In the genomic region with DNA sequence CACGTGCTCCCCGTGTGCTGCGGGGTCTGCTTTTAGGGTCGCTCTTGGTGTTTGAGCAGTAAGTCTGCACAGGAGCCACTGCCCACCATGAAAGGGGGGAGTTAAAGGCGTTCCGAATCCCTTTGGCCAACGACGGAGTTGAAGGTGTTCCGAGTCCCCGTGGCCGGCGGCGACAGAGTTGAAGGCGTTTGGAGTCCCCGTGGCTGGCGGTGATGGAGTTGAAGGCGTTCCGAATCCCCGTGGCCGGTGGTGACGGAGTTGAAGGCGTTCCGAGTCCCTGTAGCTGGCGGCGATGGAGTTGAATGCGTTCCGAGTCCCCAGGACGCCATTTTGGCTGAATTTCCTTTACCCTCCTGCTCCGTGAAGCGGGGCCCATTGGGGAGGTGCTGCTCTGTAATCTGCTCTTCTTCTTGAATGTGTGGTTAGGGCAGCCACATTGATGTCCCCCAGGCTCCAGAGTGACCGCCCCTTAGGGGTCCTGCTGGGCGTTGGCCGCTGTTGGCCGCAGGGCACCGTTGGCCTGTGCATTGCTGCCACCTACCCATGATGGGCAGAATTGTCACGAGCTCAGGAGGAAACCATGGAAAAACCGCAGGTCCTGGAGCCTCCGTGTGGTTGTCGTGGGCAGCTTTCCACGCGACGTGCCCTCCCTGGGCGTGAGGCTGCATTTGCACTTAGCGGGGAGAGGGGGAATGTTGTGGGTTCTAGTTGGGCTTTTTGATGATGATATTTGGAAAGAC, we compare ENCODE assay signal across 10 cellular contexts.
A peak's percentile ranks its signal among the peaks of the same experiment; 100 is the strongest.
DNase-seq lines count a peak whose midpoint lies in the region; ATAC-seq and TF ChIP-seq lines count a peak whose summit lies in the region.
"Had no signal": no experiment of that assay in that cellular context is flagged by ENCODE, and none has a peak within 500 bp of the region (broad histone marks: within the 10 kb centered on the region; RNA-seq: fewer than 3 reads in every experiment).

No MANE protein-coding gene starts in this region.

- H2AFZ ChIP-seq in neural progenitor cell (replicated peaks) = no peak overlapping the region

- H3K4me1 ChIP-seq in endodermal cell (ENCODE audit: control insufficient read depth, insufficient read depth, low read length) (no peaks in the 10 kb centered on the region), neural progenitor cell (no peaks in the 10 kb centered on the region)

- H3K36me3 Mint-ChIP-seq in endodermal cell (ENCODE audit: low read depth) (peaks cover 31% of the 10 kb centered on the region), neural progenitor cell (peaks cover 28% of the 10 kb centered on the region)
- H3K36me3 Mint-ChIP-seq in activated T-cell treated with anti-CD3 and anti-CD28 coated beads, Interleukin-2, amount 50 U/mL, for 24 hours (ENCODE audit: low read depth) = peaks cover 72% of the 10 kb centered on the region

- no peak overlapping the region for H3K27ac Mint-ChIP-seq in endodermal cell
- no peak overlapping the region for H3K27ac Mint-ChIP-seq in neural progenitor cell
- no peak overlapping the region for H3K27ac Mint-ChIP-seq in activated T-cell treated with anti-CD3 and anti-CD28 coated beads, Interleukin-2, amount 50 U/mL, for 24 hours
- H3K27ac Mint-ChIP-seq: activated B cell treated with CpG ODN at 0.5 μM for 24 hours had no signal

- TF ChIP-seq CTCF in NB4 (IDR thresholded peaks at IDR 0.05; ENCODE audit: low read depth, low read length) = peak; percentile 26
- peak; percentile 49 for TF ChIP-seq CTCF in endodermal cell (conservative IDR thresholded peaks at IDR 0.05)
- TF ChIP-seq CTCF in neural progenitor cell (IDR thresholded peaks at IDR 0.05) = peak; percentile 32

- H3K9me3 Mint-ChIP-seq in endodermal cell (no peaks in the 10 kb centered on the region), neural progenitor cell (no peaks in the 10 kb centered on the region)
- no peaks in the 10 kb centered on the region for H3K9me3 Mint-ChIP-seq in activated T-cell treated with anti-CD3 and anti-CD28 coated beads, Interleukin-2, amount 50 U/mL, for 24 hours
- H3K9me3 Mint-ChIP-seq: activated B cell treated with CpG ODN at 0.5 μM for 24 hours had no signal

- H3K9ac ChIP-seq in endodermal cell (ENCODE audit: extremely low read depth, low read length, poor library complexity, severe bottlenecking) (no peak overlapping the region), neural progenitor cell (no peak overlapping the region)

- DNase-seq in ELF-1 (ENCODE audit: low read depth, low spot score) = peak; percentile 42
- peak; percentile 23 for DNase-seq in NB4 (ENCODE audit: low read depth)
- no peak for DNase-seq in endodermal cell
- DNase-seq in neural progenitor cell (ENCODE audit: low spot score) = peak; percentile 27
- no peak for DNase-seq in activated T-cell treated with anti-CD3 and anti-CD28 coated beads, Interleukin-2, amount 50 U/mL, for 24 hours
- no peak for DNase-seq in KBM-7
- DNase-seq: activated B cell treated with CpG ODN at 0.5 μM for 24 hours, amniotic stem cell had no signal

- ATAC-seq in HG03565 (IDR thresholded peaks at IDR 0.05; ENCODE audit: unreplicated experiment) (no peak), GM18858 (IDR thresholded peaks at IDR 0.05; ENCODE audit: unreplicated experiment) (no peak)

- H3K27ac ChIP-seq in endodermal cell (ENCODE audit: low read depth, low read length) (no peak overlapping the region), neural progenitor cell (no peak overlapping the region)

- H3K4me1 Mint-ChIP-seq in endodermal cell = no peaks in the 10 kb centered on the region
- peaks cover 3% of the 10 kb centered on the region for H3K4me1 Mint-ChIP-seq in neural progenitor cell
- peaks cover 31% of the 10 kb centered on the region for H3K4me1 Mint-ChIP-seq in activated T-cell treated with anti-CD3 and anti-CD28 coated beads, Interleukin-2, amount 50 U/mL, for 24 hours (ENCODE audit: low read depth)

- H3K27me3 ChIP-seq in endodermal cell (ENCODE audit: control insufficient read depth, insufficient read depth, low read length, poor library complexity, severe bottlenecking) = no peaks in the 10 kb centered on the region
- H3K27me3 ChIP-seq in neural progenitor cell = no peaks in the 10 kb centered on the region

- no peak for TF ChIP-seq POLR2A in NB4 (IDR thresholded peaks at IDR 0.05; ENCODE audit: extremely low read depth, insufficient read length)

- H3K9me3 ChIP-seq in endodermal cell (ENCODE audit: control insufficient read depth, low read length) (no peaks in the 10 kb centered on the region), neural progenitor cell (ENCODE audit: low read depth) (no peaks in the 10 kb centered on the region)

- H3K27me3 Mint-ChIP-seq in endodermal cell (ENCODE audit: insufficient read depth) (no peaks in the 10 kb centered on the region), neural progenitor cell (ENCODE audit: insufficient read depth, low read depth) (peaks cover 3% of the 10 kb centered on the region)
- no peaks in the 10 kb centered on the region for H3K27me3 Mint-ChIP-seq in activated T-cell treated with anti-CD3 and anti-CD28 coated beads, Interleukin-2, amount 50 U/mL, for 24 hours
- H3K27me3 Mint-ChIP-seq: activated B cell treated with CpG ODN at 0.5 μM for 24 hours had no signal

- no peaks in the 10 kb centered on the region for H3F3A ChIP-seq in neural progenitor cell (ENCODE audit: low read depth)

- H3K79me2 ChIP-seq in neural progenitor cell (ENCODE audit: low read depth) = no peaks in the 10 kb centered on the region

- no peak overlapping the region for H3K4me2 ChIP-seq in neural progenitor cell

- no peak overlapping the region for H3K4me3 ChIP-seq in NB4 (ENCODE audit: low read depth, low read length)
- H3K4me3 ChIP-seq in endodermal cell (ENCODE audit: low read length) = no peak overlapping the region
- no peak overlapping the region for H3K4me3 ChIP-seq in neural progenitor cell

- H3K36me3 ChIP-seq in endodermal cell (ENCODE audit: control insufficient read depth, insufficient read depth, low read length) (peaks cover 6% of the 10 kb centered on the region), neural progenitor cell (no peaks in the 10 kb centered on the region)

- H3K4me3 Mint-ChIP-seq in endodermal cell (no peak overlapping the region), neural progenitor cell (no peak overlapping the region)
- no peak overlapping the region for H3K4me3 Mint-ChIP-seq in activated T-cell treated with anti-CD3 and anti-CD28 coated beads, Interleukin-2, amount 50 U/mL, for 24 hours
- H3K4me3 Mint-ChIP-seq: activated B cell treated with CpG ODN at 0.5 μM for 24 hours had no signal

- H4K20me1 ChIP-seq in neural progenitor cell (ENCODE audit: low read depth) = no peaks in the 10 kb centered on the region

- in situ Hi-C loops in KBM-7 (cut with MboI; ENCODE audit: low pct_unique_long_range_greater_than_20kb, low sequenced_read_pairs) = no loop called here

- WGBS in endodermal cell (ENCODE audit: insufficient coverage in 1 of 2, insufficient read length in 1 of 2), 2 experiments = 95 to 96% methylated on average over 34 to 44 of the region's 44 CpGs

Comparison
In these comparisons a context has a peak if more than half of its experiments do, and no peak if none do; other contexts are left out.
1. DNase-seq: peak in ELF-1 (single experiment), NB4 (single experiment) and neural progenitor cell (single experiment); none in endodermal cell (single experiment), activated T-cell treated with anti-CD3 and anti-CD28 coated beads, Interleukin-2, amount 50 U/mL, for 24 hours (single experiment) and KBM-7 (single experiment).
2. Peak in every context shown above with its lines, with median percentiles within 50 percentile points of each other: CTCF ChIP-seq.